In genomic region chr7:140214075-140214684, GRCh38 we compare ENCODE assay signal across 8 cellular contexts. TPM values are rescaled to one million over a fixed set of nuclear protein-coding genes. Genes with fewer than 3 reads are reported as not detected.
DNase-seq lines count a peak whose midpoint lies in the region; ATAC-seq and TF ChIP-seq lines count a peak whose summit lies in the region.

No MANE protein-coding gene starts in this region.

- H3K36me3 ChIP-seq in DOHH2 (ENCODE audit: control insufficient read depth, low read length) (no peaks in the 10 kb centered on the region), lung (ENCODE audit: control insufficient read depth in 2 of 2, insufficient read depth in 2 of 2, low read length in 2 of 2) (no peaks in the 10 kb centered on the region)

- TF ChIP-seq CTCF in DOHH2 (IDR thresholded peaks at IDR 0.05; ENCODE audit: low read depth, low read length, poor library complexity, severe bottlenecking) = no peak
- TF ChIP-seq CTCF in lung (IDR thresholded peaks at IDR 0.05; ENCODE audit: control extremely low read depth, extremely low read depth) = no peak

- no peaks in the 10 kb centered on the region for H3K36me3 Mint-ChIP-seq in activated T-helper 2 cell treated with anti-CD3 and anti-CD28 coated beads, Interferon-gamma antibody, Interleukin-2, Interleukin-4, amounts not matched to agents 10 μg/mL and 5 μg/mL and 100 μg/mL, durations not matched to agents 14 hours and 24 hours and 36 hours (ENCODE audit: low read depth)

- TF ChIP-seq POLR2A in GM18505 (IDR thresholded peaks at IDR 0.05; ENCODE audit: borderline replicate concordance, extremely low read depth, insufficient read depth, insufficient read length) = no peak

- peak; percentile 79 for ATAC-seq in lung (ENCODE audit: insufficient read depth, low FRiP score)
- ATAC-seq in HG03045 (IDR thresholded peaks at IDR 0.05; ENCODE audit: unreplicated experiment) = no peak
- no peak for ATAC-seq in GM18505 (IDR thresholded peaks at IDR 0.05; ENCODE audit: unreplicated experiment)

- no peak overlapping the region for H3K4me3 ChIP-seq in DOHH2 (ENCODE audit: low read length)
- no peak overlapping the region for H3K4me3 ChIP-seq in lung

- H3F3A ChIP-seq in DOHH2 (ENCODE audit: control insufficient read depth, insufficient read depth) = peaks cover 17% of the 10 kb centered on the region

- no peaks in the 10 kb centered on the region for H4K20me1 ChIP-seq in DOHH2 (ENCODE audit: control insufficient read depth, insufficient read depth, low read depth, low read length)

- peaks cover 8% of the 10 kb centered on the region; the same call in 1 of the 2 replicates for H3K9me3 ChIP-seq in DOHH2 (ENCODE audit: control insufficient read depth, insufficient read depth, low read length)
- no peaks in the 10 kb centered on the region for H3K9me3 ChIP-seq in lung (ENCODE audit: control insufficient read depth in 2 of 2, insufficient read depth in 1 of 2, low read length in 1 of 2)

- H3K4me1 ChIP-seq in DOHH2 (ENCODE audit: control insufficient read depth, low read length) (peaks cover 63% of the 10 kb centered on the region), lung (ENCODE audit: control insufficient read depth in 2 of 2, insufficient read depth in 2 of 2, low read length in 2 of 2) (peaks cover 0 to 5% of the 10 kb centered on the region in 2 donors)

- no peak overlapping the region for H3K27ac ChIP-seq in DOHH2 (ENCODE audit: low read depth, low read length)
- H3K27ac ChIP-seq in lung (ENCODE audit: low read depth in 1 of 2, low read length in 1 of 2) = peak overlapping the region in 1 of 2 donors; percentile 59

- peak overlapping the region; percentile 40 for H3K27ac Mint-ChIP-seq in activated T-helper 2 cell treated with anti-CD3 and anti-CD28 coated beads, Interferon-gamma antibody, Interleukin-2, Interleukin-4, amounts not matched to agents 10 μg/mL and 5 μg/mL and 100 μg/mL, durations not matched to agents 14 hours and 24 hours and 36 hours

- H3K9me2 ChIP-seq in DOHH2 (replicated peaks; ENCODE audit: control insufficient read depth, low read length) = no peaks in the 10 kb centered on the region

- peaks cover 54% of the 10 kb centered on the region for H3K4me1 Mint-ChIP-seq in activated T-helper 2 cell treated with anti-CD3 and anti-CD28 coated beads, Interferon-gamma antibody, Interleukin-2, Interleukin-4, amounts not matched to agents 10 μg/mL and 5 μg/mL and 100 μg/mL, durations not matched to agents 14 hours and 24 hours and 36 hours (ENCODE audit: low read depth)

- no peaks in the 10 kb centered on the region for H3K27me3 ChIP-seq in DOHH2 (ENCODE audit: control insufficient read depth, low read length)
- no peaks in the 10 kb centered on the region for H3K27me3 ChIP-seq in lung (ENCODE audit: control insufficient read depth, insufficient read depth)

- H3K79me2 ChIP-seq in DOHH2 (ENCODE audit: control insufficient read depth, low read length) = no peaks in the 10 kb centered on the region

- WGBS in lung, 2 donors = 60 to 68% methylated on average over 3 of the region's 3 CpGs

- no peak overlapping the region for H3K4me3 Mint-ChIP-seq in activated T-helper 2 cell treated with anti-CD3 and anti-CD28 coated beads, Interferon-gamma antibody, Interleukin-2, Interleukin-4, amounts not matched to agents 10 μg/mL and 5 μg/mL and 100 μg/mL, durations not matched to agents 14 hours and 24 hours and 36 hours (ENCODE audit: low read depth)

- peaks cover 15% of the 10 kb centered on the region for H3K9me3 Mint-ChIP-seq in activated T-helper 2 cell treated with anti-CD3 and anti-CD28 coated beads, Interferon-gamma antibody, Interleukin-2, Interleukin-4, amounts not matched to agents 10 μg/mL and 5 μg/mL and 100 μg/mL, durations not matched to agents 14 hours and 24 hours and 36 hours

- H3K4me2 ChIP-seq in DOHH2 (ENCODE audit: low read length) = peak overlapping the region; percentile 38

- intact Hi-C loops in activated T-helper 2 cell treated with anti-CD3 and anti-CD28 coated beads, Interferon-gamma antibody, Interleukin-2, Interleukin-4, amounts not matched to agents 10 μg/mL and 5 μg/mL and 100 μg/mL, durations not matched to agents 14 hours and 24 hours and 36 hours (cut with micrococcal nuclease) = loop anchor here (1.0 to 5.0 kb wide), 5 partner anchors 9 to 437 kb away; partner anchors contain the start of genes HIPK2, MKRN1 and RAB19

- no peaks in the 10 kb centered on the region for H3K27me3 Mint-ChIP-seq in activated T-helper 2 cell treated with anti-CD3 and anti-CD28 coated beads, Interferon-gamma antibody, Interleukin-2, Interleukin-4, amounts not matched to agents 10 μg/mL and 5 μg/mL and 100 μg/mL, durations not matched to agents 14 hours and 24 hours and 36 hours (ENCODE audit: low read depth)

- peak; percentile 75 for DNase-seq in HT-29 (ENCODE audit: low spot score)
- DNase-seq in activated T-helper 2 cell treated with anti-CD3 and anti-CD28 coated beads, Interferon-gamma antibody, Interleukin-2, Interleukin-4, amounts not matched to agents 10 μg/mL and 5 μg/mL and 100 μg/mL, durations not matched to agents 14 hours and 24 hours and 36 hours (ENCODE audit: low spot score) = no peak
- DNase-seq in lung (ENCODE audit: low spot score) = peak; percentile 50
- no peak for DNase-seq in GM19240 (ENCODE audit: insufficient read length, low spot score)
- DNase-seq in NK-92 treated with Interleukin-12 subunit alpha and Interleukin-12 subunit beta, amount 100 ng/mL, for 24 hours (lab: John Stamatoyannopoulos, UW) = no peak

RNA-seq across cellular contexts. Expression of gene KDM7A, which starts 37.4 kb away (rescaled TPM):
- total RNA-seq in HT-29 (2014; rRNA removed; shearing (Covaris generic)) = 1.2 and 1.7 TPM in 2 replicates
- 10.4 and 12.5 TPM in 2 replicates for total RNA-seq in activated T-helper 2 cell treated with anti-CD3 and anti-CD28 coated beads, Interferon-gamma antibody, Interleukin-2, Interleukin-4, amounts not matched to agents 10 μg/mL and 5 μg/mL and 100 μg/mL, durations not matched to agents 14 hours and 24 hours and 36 hours
- total RNA-seq in lung = 10 to 100 TPM; 14.0 to 30.7 TPM
- 1 to 10 TPM; 3.1 to 9.1 TPM for polyA plus RNA-seq in lung

Comparison
In these comparisons a context has a peak if more than half of its experiments do, and no peak if none do; other contexts are left out.
1. DNase-seq: peak in HT-29 (single experiment) and lung (single experiment); none in activated T-helper 2 cell treated with anti-CD3 and anti-CD28 coated beads, Interferon-gamma antibody, Interleukin-2, Interleukin-4, amounts not matched to agents 10 μg/mL and 5 μg/mL and 100 μg/mL, durations not matched to agents 14 hours and 24 hours and 36 hours (single experiment), GM19240 (single experiment) and NK-92 treated with Interleukin-12 subunit alpha and Interleukin-12 subunit beta, amount 100 ng/mL, for 24 hours (single experiment).